ENCODE assay signal across 31 cellular contexts in genomic region chr12:86551146-86551571, GRCh38.
DNase-seq lines count a peak whose midpoint lies in the region; ATAC-seq, FAIRE-seq and TF ChIP-seq lines count a peak whose summit lies in the region.
"Had no signal": no experiment of that assay in that cellular context is flagged by ENCODE, and none has a peak within 500 bp of the region (broad histone marks: within the 10 kb centered on the region; RNA-seq: fewer than 3 reads in every experiment).

No MANE protein-coding gene starts in this region.

- dilution Hi-C loops in mammary epithelial cell (cut with HindIII; ENCODE audit: low sequenced_read_pairs) = no loop called here

- peak; percentile 91 for ATAC-seq in aorta (ENCODE audit: low FRiP score)
- ATAC-seq: esophagus mucosa, Panc1 had no signal

- 0 to 6% methylated on average over 1 of the region's 1 CpG for WGBS in aorta, 2 donors
- WGBS in mammary epithelial cell (ENCODE audit: low coverage, missing lambda C conversion rate) = 75% methylated on average over 1 of the region's 1 CpG

- no peak overlapping the region for H3K4me3 ChIP-seq in fibroblast of mammary gland (ENCODE audit: control insufficient read depth, low read depth, low read length)
- H3K4me3 ChIP-seq in aorta (ENCODE audit: low read length in 2 of 2) = no peak overlapping the region
- H3K4me3 ChIP-seq in dorsolateral prefrontal cortex = no peak overlapping the region
- H3K4me3 ChIP-seq in mammary epithelial cell (replicated peaks in 1 of 3; ENCODE audit: insufficient read depth in 1 of 3, low read depth in 2 of 3, low read length in 3 of 3) = no peak overlapping the region
- H3K4me3 ChIP-seq: cardiac muscle cell, transverse colon had no signal

- H3K27ac ChIP-seq in aorta (ENCODE audit: low read depth in 1 of 2, low read length in 2 of 2) = peak overlapping the region in 1 of 2 donors; percentile 11
- H3K27ac ChIP-seq in dorsolateral prefrontal cortex = no peak overlapping the region
- no peak overlapping the region for H3K27ac ChIP-seq in mammary epithelial cell (ENCODE audit: insufficient read depth, low read depth, low read length)
- H3K27ac ChIP-seq: 22Rv1, C4-2B, cardiac muscle cell, KMS-11, transverse colon, VCaP had no signal

- no TSS peak for BruUV-seq in mammary epithelial cell (replicated peaks; lab: Mats Ljungman, UMichigan)

- H3K9me3 ChIP-seq in aorta (ENCODE audit: control insufficient read depth, low read length) = no peaks in the 10 kb centered on the region
- H3K9me3 ChIP-seq in mammary epithelial cell (replicated peaks; ENCODE audit: insufficient read depth, low read length) = no peaks in the 10 kb centered on the region
- H3K9me3 ChIP-seq: transverse colon had no signal

- TF ChIP-seq CTCF in fibroblast of mammary gland (conservative IDR thresholded peaks at IDR 0.05; ENCODE audit: control insufficient read depth, insufficient read depth, low read depth, low read length) (no peak), dorsolateral prefrontal cortex (IDR thresholded peaks at IDR 0.05 in 54 of 56, conservative IDR thresholded peaks at IDR 0.05 in 2 of 56; ENCODE audit: low read depth in 1 of 56, partially characterized antibody in 56 of 56) (no peak), mammary epithelial cell (conservative IDR thresholded peaks at IDR 0.05 in 1 of 2, IDR thresholded peaks at IDR 0.05 in 1 of 2; ENCODE audit: extremely low read depth in 1 of 2, insufficient read depth in 1 of 2, low read depth in 1 of 2, low read length in 2 of 2) (no peak)

- H3K36me3 ChIP-seq in aorta (ENCODE audit: control insufficient read depth in 1 of 2, insufficient read depth in 2 of 2, low read length in 1 of 2) (no peaks in the 10 kb centered on the region), mammary epithelial cell (ENCODE audit: insufficient read depth, low read length) (no peaks in the 10 kb centered on the region)
- H3K36me3 ChIP-seq: cardiac muscle cell, transverse colon had no signal

- in situ Hi-C loops in mammary epithelial cell (cut with MboI; ENCODE audit: low sequenced_read_pairs in 2 of 2) = no loop called here

- H3K4me1 ChIP-seq in aorta (ENCODE audit: control insufficient read depth in 1 of 2, insufficient read depth in 2 of 2, low read length in 2 of 2) (no peaks in the 10 kb centered on the region), mammary epithelial cell (ENCODE audit: insufficient read depth, low read length) (no peaks in the 10 kb centered on the region)
- H3K4me1 ChIP-seq: transverse colon had no signal

- no peak overlapping the region for H3K9ac ChIP-seq in mammary epithelial cell (ENCODE audit: insufficient read depth, low read length)
- H3K9ac ChIP-seq: KMS-11 had no signal

- no peaks in the 10 kb centered on the region for H3K79me2 ChIP-seq in mammary epithelial cell (ENCODE audit: insufficient read depth, low read length)

- intact Hi-C loops in aorta (cut with DNase I) (no loop called here), dorsolateral prefrontal cortex (cut with DNase I) (no loop called here), mammary epithelial cell (cut with micrococcal nuclease) (no loop called here)

- FAIRE-seq in RCC 7860 (lab: Jason Lieb, UNC) = no peak
- FAIRE-seq: astrocyte, islet of Langerhans had no signal

- DNase-seq in DMS 273 (lab: John Stamatoyannopoulos, UW; ENCODE audit: unreplicated experiment) (peak; percentile 21), DMS 273 treated with DMSO at 0.1 percent for 48 hours (lab: John Stamatoyannopoulos, UW) (no peak), fibroblast of mammary gland (ENCODE audit: low read depth) (peak; percentile 0), myocyte (ENCODE audit: low read depth) (peak; percentile 75), aorta (peak; percentile 80 to 90), RCC 7860 (ENCODE audit: low spot score) (no peak), dorsolateral prefrontal cortex (no peak), mammary epithelial cell (no peak)
- DNase-seq: activated CD4-positive, alpha-beta T cell treated with anti-CD3 and anti-CD28 coated beads, Interleukin-2, amount 10 ng/mL, durations not matched to agents 24 days and 14 days; activated effector memory CD4-positive, alpha-beta T cell treated with anti-CD3 and anti-CD28 coated beads, Interleukin-2, amount 50 U/mL, for 16 hours; activated T-cell treated with anti-CD3 and anti-CD28 coated beads, Interleukin-2, amount 50 U/mL, for 1 hour; COR-L47; DMS79 treated with DMSO at 0.1 percent for 48 hours; GF-D8; HCEC 1CT; NCI-H1417; NCI-H2029; NCI-H526; stimulated activated CD4-positive, alpha-beta T cell treated with anti-CD3 and anti-CD28 coated beads, Interleukin-15, amount 100 ng/mL, for 24 hours; stimulated activated CD4-positive, alpha-beta T cell treated with anti-CD3 and anti-CD28 coated beads, Interleukin-4, amount 100 ng/mL, for 4 hours; SW 1271; transverse colon had no signal

- CTCF ChIA-PET in mammary epithelial cell (lab: Charles Lee; ENCODE audit: low non-redundant PET) = no interaction called here

- H3K4me2 ChIP-seq in mammary epithelial cell (ENCODE audit: insufficient read depth, low read depth, low read length) = no peak overlapping the region
- H3K4me2 ChIP-seq: KMS-11 had no signal

- H4K20me1 ChIP-seq in mammary epithelial cell (ENCODE audit: insufficient read depth, low read length) = no peaks in the 10 kb centered on the region

- H2AFZ ChIP-seq in mammary epithelial cell (ENCODE audit: low read depth, low read length) = no peak overlapping the region

- H3K27me3 ChIP-seq in aorta (ENCODE audit: control insufficient read depth in 1 of 2, insufficient read depth in 2 of 2, low read length in 1 of 2) = no peaks in the 10 kb centered on the region
- H3K27me3 ChIP-seq in dorsolateral prefrontal cortex = no peaks in the 10 kb centered on the region
- no peaks in the 10 kb centered on the region for H3K27me3 ChIP-seq in mammary epithelial cell (ENCODE audit: insufficient read depth, low read length)
- H3K27me3 ChIP-seq: cardiac muscle cell, transverse colon had no signal

Comparison
In these comparisons a context has a peak if more than half of its experiments do, and no peak if none do; other contexts are left out.
1. DNase-seq: peak in DMS 273 (single experiment), fibroblast of mammary gland (single experiment), myocyte (single experiment) and aorta (2 of 2); none in DMS 273 treated with DMSO at 0.1 percent for 48 hours (single experiment), RCC 7860 (single experiment), dorsolateral prefrontal cortex (0 of 10) and mammary epithelial cell (single experiment).